Comparison of ENCODE assay signal across 1 cellular context in the genomic region with DNA sequence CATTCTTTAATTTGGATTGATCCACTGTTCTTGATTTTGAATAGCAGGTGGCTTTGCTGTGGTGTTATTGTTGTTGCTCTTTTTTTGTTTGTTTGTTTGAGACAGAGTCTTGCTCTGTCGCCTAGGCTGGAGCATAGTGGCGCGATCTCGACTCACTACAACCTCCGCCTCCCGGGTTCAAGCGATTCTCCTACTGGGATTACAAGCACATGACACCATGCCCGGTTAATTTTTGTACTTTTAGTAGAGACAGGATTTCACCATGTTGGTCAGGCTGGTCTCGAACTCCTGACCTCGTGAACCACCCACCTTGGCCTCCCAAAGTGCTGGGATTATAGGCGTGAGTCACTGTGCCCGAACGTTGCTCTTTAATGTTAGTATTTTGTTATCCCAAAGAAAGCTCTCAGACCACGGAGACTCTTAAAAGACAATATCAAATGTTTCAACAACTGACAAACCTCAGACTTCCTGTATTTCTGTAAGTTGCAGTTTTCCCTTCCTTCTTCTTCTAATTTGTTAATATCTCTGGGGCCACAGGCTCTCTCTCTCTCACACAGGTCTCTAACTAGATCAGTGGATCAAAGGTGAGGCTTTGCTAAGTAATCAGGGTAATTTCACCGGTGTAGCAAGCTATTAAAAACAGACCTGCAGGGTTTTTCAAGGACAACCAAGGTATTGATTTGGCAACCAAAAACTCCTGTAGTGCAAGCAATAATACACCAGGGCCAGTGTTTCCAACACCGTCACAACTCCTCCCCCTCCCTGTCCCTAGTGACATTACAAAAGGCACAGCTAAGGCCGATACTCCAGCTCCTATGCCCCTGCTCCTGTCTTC.
A peak's percentile ranks its signal among the peaks of the same experiment; 100 is the strongest.
TF ChIP-seq lines count a peak whose summit lies in the region.

No MANE protein-coding gene starts in this region.

TF ChIP-seq in HepG2, 621 proteins besides CTCF, POLR2A, EP300 and RAD21 (continued from another document and continues in another):
- TF ChIP-seq ZNF749 (CRISPR knock-in tag; IDR thresholded peaks at IDR 0.05; ENCODE audit: borderline replicate concordance) (no peak), SNAPC2 (CRISPR knock-in tag; IDR thresholded peaks at IDR 0.05) (no peak; the same call in none of the 2 replicates), NR3C1 (CRISPR knock-in tag; IDR thresholded peaks at IDR 0.05) (no peak), TP53 (CRISPR knock-in tag; conservative IDR thresholded peaks at IDR 0.05) (peak; percentile 79; the same call in 1 of the 2 replicates), SP5 (CRISPR knock-in tag; IDR thresholded peaks at IDR 0.05; ENCODE audit: borderline replicate concordance, low read depth) (peak; percentile 95), NR2C2 (CRISPR knock-in tag; IDR thresholded peaks at IDR 0.05; ENCODE audit: borderline replicate concordance) (peak; percentile 76; the same call in 1 of the 2 replicates), TGIF2 (CRISPR knock-in tag; IDR thresholded peaks at IDR 0.05) (no peak), EHMT2 (IDR thresholded peaks at IDR 0.05; ENCODE audit: borderline replicate concordance, low read depth, low read length) (peak; percentile 82; the same call in 1 of the 2 replicates), ZNF292 (CRISPR knock-in tag; IDR thresholded peaks at IDR 0.05; ENCODE audit: borderline replicate concordance, low read depth) (peak; percentile 91; the same call in 1 of the 2 replicates), ZFP41 (CRISPR knock-in tag; IDR thresholded peaks at IDR 0.05; ENCODE audit: borderline replicate concordance) (no peak), ZNF709 (CRISPR knock-in tag; IDR thresholded peaks at IDR 0.05) (peak; percentile 63; the same call in 1 of the 2 replicates), BRD4 (CRISPR knock-in tag; IDR thresholded peaks at IDR 0.05) (peak; percentile 80; the same call in 1 of the 2 replicates), ZZZ3 (CRISPR knock-in tag; IDR thresholded peaks at IDR 0.05; ENCODE audit: borderline replicate concordance) (no peak; the same call in 1 of the 2 replicates), RNF219 (CRISPR knock-in tag; IDR thresholded peaks at IDR 0.05) (peak; percentile 77; the same call in 1 of the 2 replicates), ZNF605 (CRISPR knock-in tag; IDR thresholded peaks at IDR 0.05) (peak; percentile 83; the same call in 1 of the 2 replicates), ELF1 (CRISPR knock-in tag; IDR thresholded peaks at IDR 0.05) (no peak; the same call in 1 of the 2 replicates), AHDC1 (CRISPR knock-in tag; IDR thresholded peaks at IDR 0.05; ENCODE audit: borderline replicate concordance) (peak; percentile 94), ELK4 (CRISPR knock-in tag; IDR thresholded peaks at IDR 0.05; ENCODE audit: borderline replicate concordance) (no peak), HNRNPUL1 (IDR thresholded peaks at IDR 0.05; ENCODE audit: low read depth, low read length) (no peak), YY1 (IDR thresholded peaks at IDR 0.05; ENCODE audit: insufficient read depth, insufficient replicate concordance, low read depth, low read length) (no peak), TEAD2 (CRISPR knock-in tag; IDR thresholded peaks at IDR 0.05) (no peak), KIAA2018 (CRISPR knock-in tag; IDR thresholded peaks at IDR 0.05; ENCODE audit: borderline replicate concordance) (no peak)
- TF ChIP-seq, protein P1, sequence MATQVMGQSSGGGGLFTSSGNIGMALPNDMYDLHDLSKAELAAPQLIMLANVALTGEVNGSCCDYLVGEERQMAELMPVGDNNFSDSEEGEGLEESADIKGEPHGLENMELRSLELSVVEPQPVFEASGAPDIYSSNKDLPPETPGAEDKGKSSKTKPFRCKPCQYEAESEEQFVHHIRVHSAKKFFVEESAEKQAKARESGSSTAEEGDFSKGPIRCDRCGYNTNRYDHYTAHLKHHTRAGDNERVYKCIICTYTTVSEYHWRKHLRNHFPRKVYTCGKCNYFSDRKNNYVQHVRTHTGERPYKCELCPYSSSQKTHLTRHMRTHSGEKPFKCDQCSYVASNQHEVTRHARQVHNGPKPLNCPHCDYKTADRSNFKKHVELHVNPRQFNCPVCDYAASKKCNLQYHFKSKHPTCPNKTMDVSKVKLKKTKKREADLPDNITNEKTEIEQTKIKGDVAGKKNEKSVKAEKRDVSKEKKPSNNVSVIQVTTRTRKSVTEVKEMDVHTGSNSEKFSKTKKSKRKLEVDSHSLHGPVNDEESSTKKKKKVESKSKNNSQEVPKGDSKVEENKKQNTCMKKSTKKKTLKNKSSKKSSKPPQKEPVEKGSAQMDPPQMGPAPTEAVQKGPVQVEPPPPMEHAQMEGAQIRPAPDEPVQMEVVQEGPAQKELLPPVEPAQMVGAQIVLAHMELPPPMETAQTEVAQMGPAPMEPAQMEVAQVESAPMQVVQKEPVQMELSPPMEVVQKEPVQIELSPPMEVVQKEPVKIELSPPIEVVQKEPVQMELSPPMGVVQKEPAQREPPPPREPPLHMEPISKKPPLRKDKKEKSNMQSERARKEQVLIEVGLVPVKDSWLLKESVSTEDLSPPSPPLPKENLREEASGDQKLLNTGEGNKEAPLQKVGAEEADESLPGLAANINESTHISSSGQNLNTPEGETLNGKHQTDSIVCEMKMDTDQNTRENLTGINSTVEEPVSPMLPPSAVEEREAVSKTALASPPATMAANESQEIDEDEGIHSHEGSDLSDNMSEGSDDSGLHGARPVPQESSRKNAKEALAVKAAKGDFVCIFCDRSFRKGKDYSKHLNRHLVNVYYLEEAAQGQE (IDR thresholded peaks at IDR 0.05; ENCODE audit: borderline replicate concordance in 1 of 2, low read depth in 1 of 2, low read length in 2 of 2): peak in 1 of 2 experiments; percentile 56; a peak in 1 of 4 replicates
- TF ChIP-seq, protein P2, sequence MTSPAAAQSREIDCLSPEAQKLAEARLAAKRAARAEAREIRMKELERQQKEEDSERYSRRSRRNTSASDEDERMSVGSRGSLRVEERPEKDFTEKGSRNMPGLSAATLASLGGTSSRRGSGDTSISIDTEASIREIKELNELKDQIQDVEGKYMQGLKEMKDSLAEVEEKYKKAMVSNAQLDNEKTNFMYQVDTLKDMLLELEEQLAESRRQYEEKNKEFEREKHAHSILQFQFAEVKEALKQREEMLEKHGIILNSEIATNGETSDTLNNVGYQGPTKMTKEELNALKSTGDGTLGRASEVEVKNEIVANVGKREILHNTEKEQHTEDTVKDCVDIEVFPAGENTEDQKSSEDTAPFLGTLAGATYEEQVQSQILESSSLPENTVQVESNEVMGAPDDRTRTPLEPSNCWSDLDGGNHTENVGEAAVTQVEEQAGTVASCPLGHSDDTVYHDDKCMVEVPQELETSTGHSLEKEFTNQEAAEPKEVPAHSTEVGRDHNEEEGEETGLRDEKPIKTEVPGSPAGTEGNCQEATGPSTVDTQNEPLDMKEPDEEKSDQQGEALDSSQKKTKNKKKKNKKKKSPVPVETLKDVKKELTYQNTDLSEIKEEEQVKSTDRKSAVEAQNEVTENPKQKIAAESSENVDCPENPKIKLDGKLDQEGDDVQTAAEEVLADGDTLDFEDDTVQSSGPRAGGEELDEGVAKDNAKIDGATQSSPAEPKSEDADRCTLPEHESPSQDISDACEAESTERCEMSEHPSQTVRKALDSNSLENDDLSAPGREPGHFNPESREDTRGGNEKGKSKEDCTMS (CRISPR knock-in tag; conservative IDR thresholded peaks at IDR 0.05): no peak
